1 cellular context compared by ENCODE assay signal in the genomic region with DNA sequence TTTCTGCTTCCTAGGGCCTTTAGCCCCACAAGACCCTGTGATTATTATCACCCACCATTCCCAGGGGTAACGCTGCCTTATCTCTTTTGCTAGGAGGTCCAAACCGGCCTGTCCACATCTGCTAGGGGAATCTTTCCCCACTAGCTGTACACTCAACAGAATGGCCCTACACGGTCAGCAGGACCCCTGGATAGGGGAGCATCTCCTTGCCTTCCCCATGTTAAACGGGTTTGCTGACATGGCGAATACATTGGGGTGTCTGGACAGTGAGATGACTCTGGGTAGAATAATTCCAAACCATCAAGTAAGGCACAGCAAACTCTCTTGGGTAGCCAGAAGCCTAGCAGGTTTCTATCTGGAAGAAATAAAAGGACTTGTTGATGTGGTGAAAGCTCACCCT.
TF ChIP-seq lines count a peak whose summit lies in the region.

No MANE protein-coding gene starts in this region.

TF ChIP-seq in WTC11, 78 proteins besides CTCF, POLR2A, EP300 and RAD21 (continued from another document):
- TF ChIP-seq ZNF423 (CRISPR knock-in tag; IDR thresholded peaks at IDR 0.05): no peak
- no peak for TF ChIP-seq ATF1 (CRISPR knock-in tag; IDR thresholded peaks at IDR 0.05)
- no peak for TF ChIP-seq ZNF219 (CRISPR knock-in tag; IDR thresholded peaks at IDR 0.05; ENCODE audit: borderline replicate concordance)
- TF ChIP-seq, protein P1, sequence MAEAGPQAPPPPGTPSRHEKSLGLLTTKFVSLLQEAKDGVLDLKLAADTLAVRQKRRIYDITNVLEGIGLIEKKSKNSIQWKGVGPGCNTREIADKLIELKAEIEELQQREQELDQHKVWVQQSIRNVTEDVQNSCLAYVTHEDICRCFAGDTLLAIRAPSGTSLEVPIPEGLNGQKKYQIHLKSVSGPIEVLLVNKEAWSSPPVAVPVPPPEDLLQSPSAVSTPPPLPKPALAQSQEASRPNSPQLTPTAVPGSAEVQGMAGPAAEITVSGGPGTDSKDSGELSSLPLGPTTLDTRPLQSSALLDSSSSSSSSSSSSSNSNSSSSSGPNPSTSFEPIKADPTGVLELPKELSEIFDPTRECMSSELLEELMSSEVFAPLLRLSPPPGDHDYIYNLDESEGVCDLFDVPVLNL (CRISPR knock-in tag; IDR thresholded peaks at IDR 0.05; ENCODE audit: borderline replicate concordance, low read depth): no peak
- TF ChIP-seq TEAD1 (CRISPR knock-in tag; IDR thresholded peaks at IDR 0.05): no peak
- TF ChIP-seq HMGA2 (CRISPR knock-in tag; IDR thresholded peaks at IDR 0.05): no peak
